ENCODE assay signal across 11 cellular contexts in the genomic region with DNA sequence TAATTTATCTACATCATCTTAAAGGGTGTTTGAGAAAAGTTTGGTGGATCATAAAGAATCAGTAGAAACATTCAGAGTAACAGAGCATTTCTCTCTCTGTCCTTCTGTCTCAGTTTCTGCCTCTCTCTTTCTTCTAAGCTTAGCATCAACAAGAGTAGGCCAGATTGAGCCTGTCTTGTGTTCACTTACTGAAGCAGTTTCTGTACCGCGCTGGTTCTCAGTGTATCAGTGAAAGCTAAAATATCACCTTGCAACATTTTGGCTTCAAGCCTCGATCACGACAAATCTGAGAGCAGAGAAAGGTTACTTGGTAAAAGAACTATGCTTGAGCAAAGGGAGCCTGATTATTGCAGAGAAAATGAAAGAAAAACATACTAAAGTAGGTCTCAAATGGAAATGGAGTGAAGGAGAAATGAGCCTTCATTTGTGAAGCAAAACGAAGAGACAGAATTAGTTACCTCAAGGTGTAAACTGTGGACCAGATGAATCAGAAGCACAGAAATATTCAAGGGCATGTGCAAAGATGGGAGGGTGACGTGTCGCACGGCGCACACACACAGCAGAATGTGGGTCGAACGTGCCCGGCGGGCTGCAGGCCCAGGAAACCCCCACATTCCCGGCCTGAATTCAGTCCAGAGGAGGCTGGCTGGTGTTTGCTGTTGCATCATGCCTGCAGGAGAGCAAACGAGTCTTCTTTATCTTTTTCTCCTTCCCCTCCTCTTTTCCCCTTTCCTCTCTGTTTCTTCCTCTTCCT.
"Had no signal": no experiment of that assay in that cellular context is flagged by ENCODE, and none has a peak within 500 bp of the region (broad histone marks: within the 10 kb centered on the region; RNA-seq: fewer than 3 reads in every experiment).

No MANE protein-coding gene starts in this region.

- H2AFZ ChIP-seq: parathyroid adenoma had no signal

- H3K4me1 Mint-ChIP-seq: activated naive CD4-positive, alpha-beta T cell treated with anti-CD3 and anti-CD28 coated beads, Interleukin-2, amount 50 U/mL, for 24 hours; T-helper 17 cell had no signal

- ATAC-seq: T-helper 17 cell had no signal

- H3K79me2 ChIP-seq: parathyroid adenoma had no signal

- H3K27me3 Mint-ChIP-seq: activated naive CD4-positive, alpha-beta T cell treated with anti-CD3 and anti-CD28 coated beads, Interleukin-2, amount 50 U/mL, for 24 hours had no signal

- H3K4me3 Mint-ChIP-seq: activated naive CD4-positive, alpha-beta T cell treated with anti-CD3 and anti-CD28 coated beads, Interleukin-2, amount 50 U/mL, for 24 hours; T-helper 17 cell had no signal

- H3K9ac ChIP-seq: parathyroid adenoma had no signal

- H3K36me3 ChIP-seq: brain microvascular endothelial cell, esophagus squamous epithelium, thoracic aorta had no signal

- H3K27ac ChIP-seq: brain microvascular endothelial cell, esophagus squamous epithelium, parathyroid adenoma, thoracic aorta had no signal

- H3K4me1 ChIP-seq: parathyroid adenoma had no signal

- H3K9me3 ChIP-seq: esophagus squamous epithelium, thoracic aorta had no signal

- DNase-seq: activated CD4-positive, alpha-beta T cell treated with anti-CD3 and anti-CD28 coated beads, Interleukin-2, amount 50 U/mL, for 1 hour; activated CD4-positive, CD25-positive, alpha-beta regulatory T cell; amniotic stem cell; brain microvascular endothelial cell; esophagus squamous epithelium; foreskin fibroblast; stimulated activated naive CD4-positive, alpha-beta T cell treated with Interleukin-2 at 50 U/mL for 16 hours; T-helper 17 cell had no signal

- H3K36me3 Mint-ChIP-seq: activated naive CD4-positive, alpha-beta T cell treated with anti-CD3 and anti-CD28 coated beads, Interleukin-2, amount 50 U/mL, for 24 hours had no signal

- H3K27me3 ChIP-seq: brain microvascular endothelial cell, esophagus squamous epithelium had no signal

- H3K4me3 ChIP-seq: esophagus squamous epithelium, thoracic aorta had no signal

- H3K27ac Mint-ChIP-seq: activated naive CD4-positive, alpha-beta T cell treated with anti-CD3 and anti-CD28 coated beads, Interleukin-2, amount 50 U/mL, for 24 hours; T-helper 17 cell had no signal
